12 cellular contexts compared by ENCODE assay signal in the genomic region with DNA sequence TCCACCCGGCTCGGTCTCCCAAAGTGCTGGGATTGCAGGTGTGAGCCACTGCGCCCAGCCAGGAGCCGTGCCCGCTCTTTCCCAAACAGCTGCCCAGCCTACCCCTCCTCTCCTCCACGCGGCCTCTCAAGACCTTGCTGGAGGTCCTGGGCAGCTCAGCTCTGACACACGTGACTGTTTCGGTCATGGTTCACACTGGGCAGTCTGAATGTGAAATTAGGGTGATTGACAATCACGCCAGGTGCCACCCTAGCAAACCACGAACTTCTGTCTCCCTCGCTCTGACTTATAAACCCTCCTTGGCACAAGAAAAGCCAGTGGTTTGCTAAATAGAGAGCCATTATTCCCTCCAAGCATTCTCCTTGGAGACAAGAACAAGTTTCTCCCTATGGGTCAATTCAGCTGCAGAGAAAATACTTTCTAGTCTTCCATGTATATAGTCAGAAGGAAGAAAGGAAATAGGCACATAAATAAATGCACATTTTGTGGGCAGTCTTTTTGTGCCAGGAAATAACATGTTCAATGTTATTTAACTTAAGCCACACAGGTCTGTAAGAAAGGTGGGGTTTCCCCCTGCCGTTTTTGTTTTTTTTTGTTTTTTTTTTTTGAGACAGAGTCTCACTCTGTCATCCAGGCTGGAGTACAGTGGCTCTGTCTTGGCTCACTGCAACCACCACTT.
DNase-seq lines count a peak whose midpoint lies in the region; ATAC-seq and TF ChIP-seq lines count a peak whose summit lies in the region.
"Had no signal": no experiment of that assay in that cellular context is flagged by ENCODE, and none has a peak within 500 bp of the region (broad histone marks: within the 10 kb centered on the region; RNA-seq: fewer than 3 reads in every experiment).

No MANE protein-coding gene starts in this region.

- H3K36me3 Mint-ChIP-seq in T-helper 1 cell treated with Interleukin-12 subunit alpha and Interleukin-12 subunit beta and Interleukin-4 antibody, amounts not matched to agents 30 μg/mL and 1 μg/mL, for 36 hours (ENCODE audit: low read depth) = no peaks in the 10 kb centered on the region
- H3K36me3 Mint-ChIP-seq: immature natural killer cell had no signal

- peaks cover 16% of the 10 kb centered on the region for H3K27me3 Mint-ChIP-seq in T-helper 1 cell treated with Interleukin-12 subunit alpha and Interleukin-12 subunit beta and Interleukin-4 antibody, amounts not matched to agents 30 μg/mL and 1 μg/mL, for 36 hours (ENCODE audit: low read depth)

- peaks cover 20% of the 10 kb centered on the region for H3K4me1 Mint-ChIP-seq in T-helper 1 cell treated with Interleukin-12 subunit alpha and Interleukin-12 subunit beta and Interleukin-4 antibody, amounts not matched to agents 30 μg/mL and 1 μg/mL, for 36 hours (ENCODE audit: low read depth)

- no peak overlapping the region for H3K4me3 ChIP-seq in heart right ventricle
- H3K4me3 ChIP-seq in gastrocnemius medialis = no peak overlapping the region
- H3K4me3 ChIP-seq: GM23248 had no signal

- peak overlapping the region; percentile 28 for H3K27ac Mint-ChIP-seq in T-helper 1 cell treated with Interleukin-12 subunit alpha and Interleukin-12 subunit beta and Interleukin-4 antibody, amounts not matched to agents 30 μg/mL and 1 μg/mL, for 36 hours
- H3K27ac Mint-ChIP-seq: immature natural killer cell had no signal

- 68 to 73% methylated on average over 13 of the region's 13 CpGs for WGBS in heart right ventricle, 2 donors

- no peak for ATAC-seq in heart right ventricle
- ATAC-seq in gastrocnemius medialis = peak; percentile 43 to 45
- no peak for ATAC-seq in HG02610 (IDR thresholded peaks at IDR 0.05; ENCODE audit: unreplicated experiment)
- ATAC-seq: activated CD4-positive, CD25-positive, alpha-beta regulatory T cell treated with anti-CD3 and anti-CD28 coated beads, Interleukin-2, amount 50 U/mL, for 24 hours had no signal

- DNase-seq in ELF-1 (ENCODE audit: low read depth, low spot score) (peak; percentile 0), heart right ventricle (peak in 1 of 2 donors; percentile 14), gastrocnemius medialis (no peak), DMS153 treated with DMSO at 0.1 percent for 48 hours (lab: John Stamatoyannopoulos, UW; ENCODE audit: unreplicated experiment) (no peak), dedifferentiated amniotic fluid mesenchymal stem cell (ENCODE audit: extremely low spot score) (no peak), NCI-H82 treated with DMSO at 0.1 percent for 48 hours (lab: John Stamatoyannopoulos, UW; ENCODE audit: unreplicated experiment) (no peak)
- DNase-seq: GM23248, immature natural killer cell had no signal

- H3K4me3 Mint-ChIP-seq in T-helper 1 cell treated with Interleukin-12 subunit alpha and Interleukin-12 subunit beta and Interleukin-4 antibody, amounts not matched to agents 30 μg/mL and 1 μg/mL, for 36 hours = no peak overlapping the region
- H3K4me3 Mint-ChIP-seq: immature natural killer cell had no signal

- in situ Hi-C loops in gastrocnemius medialis (cut with MboI; ENCODE audit: low sequenced_read_pairs in 4 of 4) = no loop called here

- H3K4me1 ChIP-seq in heart right ventricle = peaks cover 31 to 69% (median 39%) of the 10 kb centered on the region in 9 donors
- H3K4me1 ChIP-seq in gastrocnemius medialis = peaks cover 39 to 41% of the 10 kb centered on the region in 2 donors

- H3K9me3 ChIP-seq in heart right ventricle = no peaks in the 10 kb centered on the region
- H3K9me3 ChIP-seq in gastrocnemius medialis = no peaks in the 10 kb centered on the region

- H3K9me3 Mint-ChIP-seq in T-helper 1 cell treated with Interleukin-12 subunit alpha and Interleukin-12 subunit beta and Interleukin-4 antibody, amounts not matched to agents 30 μg/mL and 1 μg/mL, for 36 hours = no peaks in the 10 kb centered on the region
- H3K9me3 Mint-ChIP-seq: immature natural killer cell had no signal

- no peak for TF ChIP-seq POLR2A in gastrocnemius medialis (IDR thresholded peaks at IDR 0.05)

- H3K27ac ChIP-seq in heart right ventricle (peak overlapping the region in 8 of 10 donors; percentile 66 to 94 (median 81)), gastrocnemius medialis (peak overlapping the region; percentile 1 to 67 (median 34))
- H3K27ac ChIP-seq: epithelial cell of prostate, GM23248 had no signal

- TF ChIP-seq CTCF in heart right ventricle (IDR thresholded peaks at IDR 0.05) (no peak), gastrocnemius medialis (IDR thresholded peaks at IDR 0.05 in 4 of 5, conservative IDR thresholded peaks at IDR 0.05 in 1 of 5) (no peak)

- H3K27me3 ChIP-seq in heart right ventricle (no peaks in the 10 kb centered on the region), gastrocnemius medialis (no peaks in the 10 kb centered on the region)

- H3K36me3 ChIP-seq in heart right ventricle = no peaks in the 10 kb centered on the region
- no peaks in the 10 kb centered on the region for H3K36me3 ChIP-seq in gastrocnemius medialis

- intact Hi-C loops in heart right ventricle (cut with DNase I) (loop anchor here in 1 of 10 donors (5.0 kb wide), 1 partner anchor 258 kb away; no protein-coding TSS in a partner anchor), gastrocnemius medialis (cut with DNase I; ENCODE audit: low total_unique reads) (no loop called here)

Comparison
In these comparisons a context has a peak if more than half of its experiments do, and no peak if none do; other contexts are left out.
1. ATAC-seq: peak in gastrocnemius medialis (2 of 2); none in heart right ventricle (0 of 8) and HG02610 (single experiment).